ENCODE assay signal across 22 cellular contexts in the genomic region with DNA sequence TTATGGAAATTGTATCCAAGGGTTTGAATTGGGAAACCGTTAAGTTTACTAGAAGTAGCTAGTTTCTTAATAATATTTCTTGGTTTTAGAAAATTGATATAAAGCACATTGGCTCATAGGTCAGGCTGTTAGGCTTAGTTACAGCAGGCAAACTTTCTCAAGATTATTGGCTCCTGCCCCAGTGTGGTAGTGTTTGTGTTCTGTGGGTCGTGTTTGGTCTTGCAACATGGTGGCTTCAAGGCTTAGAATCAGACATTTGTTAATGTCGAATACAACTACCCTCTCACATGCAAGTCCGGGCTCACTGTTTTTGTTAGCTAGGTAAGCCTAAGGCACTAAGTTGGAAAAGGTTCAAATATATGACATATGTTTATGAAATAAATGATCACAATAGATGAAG.
"Had no signal": no experiment of that assay in that cellular context is flagged by ENCODE, and none has a peak within 500 bp of the region (broad histone marks: within the 10 kb centered on the region; RNA-seq: fewer than 3 reads in every experiment).

No MANE protein-coding gene starts in this region.

- FAIRE-seq: frontal cortex, urothelium cell line had no signal

- ATAC-seq: heart right ventricle; left ventricle myocardium superior; mucosa of descending colon; naive thymus-derived CD8-positive, alpha-beta T cell; stimulated activated naive B cell treated with anti-CD40 and anti-IgM and Interleukin-4, amounts not matched to agents 10 μg/mL and 1 μg/mL and 100 μg/mL, for 72 hours; stimulated activated naive CD8-positive, alpha-beta T cell treated with anti-CD3 and anti-CD28 coated beads, Interleukin-15, amount 100 ng/mL, for 72 hours had no signal

- DNase-seq: central memory CD4-positive, alpha-beta T cell; effector CD4-positive, alpha-beta T cell; esophagus squamous epithelium; heart right ventricle; hypothalamus; islet precursor cell; left ventricle myocardium superior; mucosa of descending colon; naive thymus-derived CD8-positive, alpha-beta T cell; posterior cingulate gyrus; sigmoid colon; stimulated activated CD4-positive, alpha-beta T cell treated with anti-CD3 and anti-CD28 coated beads, Interleukin-2, amount 100 ng/mL, for 24 hours; stimulated activated CD4-positive, alpha-beta T cell treated with anti-CD3 and anti-CD28 coated beads, Interleukin-4, amount 100 ng/mL, for 4 hours; stimulated activated naive B cell treated with anti-CD40 and anti-IgM and Interleukin-4, amounts not matched to agents 10 μg/mL and 1 μg/mL and 100 μg/mL, for 72 hours; stimulated activated naive CD8-positive, alpha-beta T cell treated with anti-CD3 and anti-CD28 coated beads, Interleukin-15, amount 100 ng/mL, for 72 hours; testis; transverse colon had no signal

- H3K36me3 ChIP-seq: esophagus squamous epithelium, heart right ventricle, neutrophil, sigmoid colon, transverse colon had no signal

- H3K27ac ChIP-seq: coronary artery, heart right ventricle, neutrophil, sigmoid colon, skin epidermis, testis, transverse colon had no signal

- H3K9me3 ChIP-seq: esophagus squamous epithelium, heart right ventricle, mucosa of descending colon, neutrophil, sigmoid colon, testis, transverse colon had no signal

- H3K27me3 ChIP-seq: esophagus squamous epithelium, heart right ventricle, neutrophil, sigmoid colon, testis, transverse colon had no signal

- H3K4me3 ChIP-seq: coronary artery, esophagus squamous epithelium, heart right ventricle, mucosa of descending colon, sigmoid colon, skin epidermis, testis, transverse colon had no signal
